In the genomic region with DNA sequence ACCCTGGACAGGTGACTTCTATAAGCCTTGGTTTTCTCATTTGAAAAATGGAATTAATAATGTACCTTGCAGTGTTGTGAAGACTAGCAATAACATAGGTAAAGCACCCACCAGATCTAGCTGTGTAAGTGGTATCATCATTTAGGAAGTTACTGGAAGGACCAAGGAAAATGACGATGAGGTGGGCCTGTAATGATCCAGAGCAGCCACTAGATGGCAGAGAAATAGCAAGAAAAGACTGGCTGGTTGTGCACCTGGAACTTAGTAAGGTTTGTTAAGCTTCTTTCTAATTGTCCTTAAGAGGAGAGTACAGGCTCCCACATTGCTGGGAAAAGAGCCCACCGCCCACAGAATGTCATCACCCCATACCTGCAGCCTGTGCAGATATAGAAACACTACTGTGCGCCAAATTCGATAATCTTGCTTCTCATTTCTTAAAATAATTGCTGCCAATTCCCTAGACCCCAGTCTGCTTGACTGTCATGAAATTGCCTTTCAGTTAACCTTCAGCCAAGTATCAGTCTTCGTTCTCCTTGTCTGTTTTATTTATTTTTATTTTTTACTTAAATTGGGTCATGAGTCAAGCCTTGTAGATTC, we compare ENCODE assay signal across 2 cellular contexts.
TF ChIP-seq lines count a peak whose summit lies in the region.

No MANE protein-coding gene starts in this region.

TF ChIP-seq in Ishikawa, 13 proteins besides CTCF, POLR2A, EP300 and RAD21:
- TF ChIP-seq EGR1 (IDR thresholded peaks at IDR 0.05) (no peak), USF1 (IDR thresholded peaks at IDR 0.05) (no peak), ZBTB7A (IDR thresholded peaks at IDR 0.05; ENCODE audit: low read depth) (no peak), CREB1 (IDR thresholded peaks at IDR 0.05; ENCODE audit: low read depth) (no peak), NFIC (IDR thresholded peaks at IDR 0.05) (no peak), TAF1 (IDR thresholded peaks at IDR 0.05; ENCODE audit: low read depth) (no peak), TEAD4 (IDR thresholded peaks at IDR 0.05) (no peak), FOXM1 (IDR thresholded peaks at IDR 0.05; ENCODE audit: borderline replicate concordance, low read depth) (no peak), TCF12 (IDR thresholded peaks at IDR 0.05; ENCODE audit: low read depth) (no peak), CEBPB (IDR thresholded peaks at IDR 0.05) (no peak), YY1 (IDR thresholded peaks at IDR 0.05; ENCODE audit: low read depth) (no peak)
- TF ChIP-seq, protein P1, sequence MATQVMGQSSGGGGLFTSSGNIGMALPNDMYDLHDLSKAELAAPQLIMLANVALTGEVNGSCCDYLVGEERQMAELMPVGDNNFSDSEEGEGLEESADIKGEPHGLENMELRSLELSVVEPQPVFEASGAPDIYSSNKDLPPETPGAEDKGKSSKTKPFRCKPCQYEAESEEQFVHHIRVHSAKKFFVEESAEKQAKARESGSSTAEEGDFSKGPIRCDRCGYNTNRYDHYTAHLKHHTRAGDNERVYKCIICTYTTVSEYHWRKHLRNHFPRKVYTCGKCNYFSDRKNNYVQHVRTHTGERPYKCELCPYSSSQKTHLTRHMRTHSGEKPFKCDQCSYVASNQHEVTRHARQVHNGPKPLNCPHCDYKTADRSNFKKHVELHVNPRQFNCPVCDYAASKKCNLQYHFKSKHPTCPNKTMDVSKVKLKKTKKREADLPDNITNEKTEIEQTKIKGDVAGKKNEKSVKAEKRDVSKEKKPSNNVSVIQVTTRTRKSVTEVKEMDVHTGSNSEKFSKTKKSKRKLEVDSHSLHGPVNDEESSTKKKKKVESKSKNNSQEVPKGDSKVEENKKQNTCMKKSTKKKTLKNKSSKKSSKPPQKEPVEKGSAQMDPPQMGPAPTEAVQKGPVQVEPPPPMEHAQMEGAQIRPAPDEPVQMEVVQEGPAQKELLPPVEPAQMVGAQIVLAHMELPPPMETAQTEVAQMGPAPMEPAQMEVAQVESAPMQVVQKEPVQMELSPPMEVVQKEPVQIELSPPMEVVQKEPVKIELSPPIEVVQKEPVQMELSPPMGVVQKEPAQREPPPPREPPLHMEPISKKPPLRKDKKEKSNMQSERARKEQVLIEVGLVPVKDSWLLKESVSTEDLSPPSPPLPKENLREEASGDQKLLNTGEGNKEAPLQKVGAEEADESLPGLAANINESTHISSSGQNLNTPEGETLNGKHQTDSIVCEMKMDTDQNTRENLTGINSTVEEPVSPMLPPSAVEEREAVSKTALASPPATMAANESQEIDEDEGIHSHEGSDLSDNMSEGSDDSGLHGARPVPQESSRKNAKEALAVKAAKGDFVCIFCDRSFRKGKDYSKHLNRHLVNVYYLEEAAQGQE (IDR thresholded peaks at IDR 0.05; ENCODE audit: low read depth): no peak
- TF ChIP-seq, protein P2, sequence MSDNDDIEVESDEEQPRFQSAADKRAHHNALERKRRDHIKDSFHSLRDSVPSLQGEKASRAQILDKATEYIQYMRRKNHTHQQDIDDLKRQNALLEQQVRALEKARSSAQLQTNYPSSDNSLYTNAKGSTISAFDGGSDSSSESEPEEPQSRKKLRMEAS (IDR thresholded peaks at IDR 0.05): no peak

TF ChIP-seq in GM12878, 131 proteins besides CTCF, POLR2A, EP300 and RAD21:
- TF ChIP-seq ZBED1 (IDR thresholded peaks at IDR 0.05; ENCODE audit: borderline replicate concordance): no peak
- TF ChIP-seq SMC3 (IDR thresholded peaks at IDR 0.05; ENCODE audit: borderline replicate concordance, low read length): peak; percentile 58; the same call in 1 of the 2 replicates
- TF ChIP-seq E2F8 (IDR thresholded peaks at IDR 0.05; ENCODE audit: low read depth, partially characterized antibody): no peak
- TF ChIP-seq HDAC6 (IDR thresholded peaks at IDR 0.05; ENCODE audit: unreplicated experiment): no peak
TF ChIP-seq in GM12878: peak in this region for 1.
